23 cellular contexts compared by ENCODE assay signal in the genomic region with DNA sequence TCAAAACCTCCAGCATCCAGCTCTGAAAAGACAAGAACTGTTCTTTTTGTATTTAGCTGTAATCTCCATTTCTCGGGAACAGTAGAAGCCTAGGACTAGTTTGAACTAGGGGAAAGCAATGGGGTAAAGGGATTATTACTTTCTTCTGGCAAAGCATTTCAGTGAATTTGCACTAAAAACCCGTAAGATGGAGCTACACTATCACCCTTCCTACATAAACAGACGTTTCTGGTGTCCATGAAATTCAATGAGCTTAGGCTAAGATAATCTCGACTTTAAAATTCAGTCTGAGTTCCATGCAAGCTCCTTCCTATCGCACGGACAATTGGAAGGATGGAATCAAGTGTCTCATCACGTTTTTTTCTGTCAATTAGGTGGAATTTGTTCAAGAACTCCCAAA. TPM values are rescaled to one million over a fixed set of nuclear protein-coding genes. Genes with fewer than 3 reads are reported as not detected.
"Had no signal": no experiment of that assay in that cellular context is flagged by ENCODE, and none has a peak within 500 bp of the region (broad histone marks: within the 10 kb centered on the region; RNA-seq: fewer than 3 reads in every experiment).

No MANE protein-coding gene starts in this region.

- H3K36me3 ChIP-seq: brain microvascular endothelial cell, gastrocnemius medialis, left lung, spleen had no signal

- H3K4me1 ChIP-seq: gastrocnemius medialis, left lung, spleen had no signal

- H3K27me3 ChIP-seq: brain microvascular endothelial cell, gastrocnemius medialis, left lung had no signal

- H3K4me3 ChIP-seq: gastrocnemius medialis, left lung, spleen had no signal

- H3K9me3 ChIP-seq: gastrocnemius medialis had no signal

- H3K27ac ChIP-seq: brain microvascular endothelial cell, epithelial cell of prostate, gastrocnemius medialis, left lung, spleen had no signal

- DNase-seq: activated CD4-positive, alpha-beta T cell treated with anti-CD3 and anti-CD28 coated beads, Interleukin-2, amount 10 ng/mL, durations not matched to agents 7 days and 5 days; activated CD8-positive, alpha-beta T cell treated with anti-CD3 and anti-CD28 coated beads, Interleukin-2, amount 10 ng/mL, durations not matched to agents 7 days and 5 days; activated naive CD4-positive, alpha-beta T cell treated with anti-CD3 and anti-CD28 coated beads, Interleukin-2, amount 10 ng/mL, durations not matched to agents 7 days and 5 days; activated naive CD8-positive, alpha-beta T cell treated with anti-CD3 and anti-CD28 coated beads, Interleukin-2, amount 50 U/mL, for 24 hours; activated T-cell treated with anti-CD3 and anti-CD28 coated beads, Interleukin-2, amount 50 U/mL, for 24 hours; anterior cingulate cortex; brain microvascular endothelial cell; central memory CD4-positive, alpha-beta T cell; endodermal cell; gastrocnemius medialis; head of caudate nucleus; left lung; nucleus accumbens; spleen; stimulated activated naive B cell treated with anti-CD40 and anti-IgM and Interleukin-4, amounts not matched to agents 10 μg/mL and 1 μg/mL and 100 μg/mL, for 72 hours; T1000 had no signal

RNA-seq across cellular contexts. Expression of gene ACSM4, which starts 24.0 kb away (rescaled TPM):
- total RNA-seq: activated CD4-positive, alpha-beta T cell treated with anti-CD3 and anti-CD28 coated beads, Interleukin-2, amount 10 ng/mL, durations not matched to agents 7 days and 5 days; activated CD8-positive, alpha-beta T cell treated with anti-CD3 and anti-CD28 coated beads, Interleukin-2, amount 10 ng/mL, durations not matched to agents 7 days and 5 days; fibroblast of lung; gastrocnemius medialis; kidney epithelial cell; left lung; lung microvascular endothelial cell; mesothelial cell of epicardium; renal cortical epithelial cell; spleen; ureter had no signal
